ENCODE assay signal across 8 cellular contexts in the genomic region with DNA sequence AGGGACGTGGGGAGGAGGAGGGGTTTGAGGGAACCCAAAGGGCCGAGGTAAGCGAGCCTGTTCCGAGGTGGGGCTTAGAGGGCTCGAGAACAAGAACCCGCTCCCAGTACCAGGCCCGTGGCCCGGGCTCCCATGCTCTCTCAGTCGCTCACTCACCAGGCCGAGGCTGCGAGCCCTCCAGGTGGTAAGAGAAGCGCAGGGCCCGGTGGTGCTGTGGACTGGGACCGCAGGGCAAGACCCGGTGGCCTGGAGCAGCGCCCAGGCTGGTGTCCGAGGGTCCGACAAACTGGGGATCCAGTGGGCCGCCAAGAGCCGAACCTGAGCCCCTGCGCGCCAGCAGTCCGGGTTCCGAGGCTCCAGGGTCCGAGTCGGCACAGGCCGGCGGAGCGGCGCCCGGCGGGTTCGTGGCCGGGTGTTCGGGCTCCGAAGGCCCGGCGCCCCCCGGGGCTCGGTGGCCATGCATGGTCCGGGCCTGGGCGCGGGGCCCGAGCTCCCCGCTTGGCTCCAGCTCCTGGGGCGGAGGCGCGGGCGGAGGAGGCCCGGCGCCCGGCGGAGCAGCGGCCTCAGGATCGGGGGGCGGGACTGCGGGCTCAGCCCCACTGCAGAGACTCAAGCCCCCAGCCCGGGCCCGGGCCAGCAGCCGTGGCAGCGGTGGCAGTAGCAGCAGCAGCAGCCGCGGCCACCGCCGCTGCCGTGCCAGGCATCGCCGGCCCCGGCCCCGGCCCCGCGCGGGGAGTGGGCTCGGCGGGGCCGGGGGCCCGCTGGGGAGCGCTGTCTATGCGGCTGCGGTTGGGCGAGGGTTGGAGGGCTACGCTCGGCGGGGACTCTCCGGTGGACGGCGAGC. TPM values are rescaled to one million over a fixed set of nuclear protein-coding genes. Genes with fewer than 3 reads are reported as not detected.
DNase-seq lines count a peak whose midpoint lies in the region; ATAC-seq and TF ChIP-seq lines count a peak whose summit lies in the region.

No MANE protein-coding gene starts in this region.

- no peaks in the 10 kb centered on the region for H3K36me3 ChIP-seq in heart right ventricle

- no peaks in the 10 kb centered on the region for H3K36me3 Mint-ChIP-seq in activated CD4-positive, alpha-beta T cell treated with anti-CD3 and anti-CD28 coated beads for 36 hours (ENCODE audit: low read depth)
- H3K36me3 Mint-ChIP-seq in activated T-helper 1 cell treated with anti-CD3 and anti-CD28 coated beads, Interleukin-12 subunit alpha, Interleukin-12 subunit beta, Interleukin-2, Interleukin-4 antibody, amounts not matched to agents 30 ng/mL and 10 ng/mL and 1 ng/mL, durations not matched to agents 14 hours and 24 hours and 36 hours (ENCODE audit: low read depth), result no peaks in the 10 kb centered on the region

- POLR2A ChIA-PET in activated CD4-positive, alpha-beta T cell treated with anti-CD3 and anti-CD28 coated beads for 36 hours (lab: Charles Lee), result no interaction called here

- H3K4me1 Mint-ChIP-seq in activated CD4-positive, alpha-beta T cell treated with anti-CD3 and anti-CD28 coated beads for 36 hours, result peaks cover 7% of the 10 kb centered on the region
- H3K4me1 Mint-ChIP-seq in activated T-helper 1 cell treated with anti-CD3 and anti-CD28 coated beads, Interleukin-12 subunit alpha, Interleukin-12 subunit beta, Interleukin-2, Interleukin-4 antibody, amounts not matched to agents 30 ng/mL and 10 ng/mL and 1 ng/mL, durations not matched to agents 14 hours and 24 hours and 36 hours (ENCODE audit: low read depth), result no peaks in the 10 kb centered on the region

- peak overlapping the region in 9 of 10 donors; percentile 52 to 78 (median 71) for H3K27ac ChIP-seq in heart right ventricle

- peaks cover 0 to 50% (median 0%) of the 10 kb centered on the region in 7 donors for H3K27me3 ChIP-seq in heart right ventricle

- CTCF ChIA-PET in activated CD4-positive, alpha-beta T cell treated with anti-CD3 and anti-CD28 coated beads for 36 hours (lab: Charles Lee), result no interaction called here

- no peak for DNase-seq in activated CD4-positive, alpha-beta T cell treated with anti-CD3 and anti-CD28 coated beads for 36 hours
- no peak for DNase-seq in activated CD4-positive, alpha-beta T cell treated with anti-CD3 and anti-CD28 coated beads for 48 hours
- DNase-seq in activated T-helper 1 cell treated with anti-CD3 and anti-CD28 coated beads, Interleukin-12 subunit alpha, Interleukin-12 subunit beta, Interleukin-2, Interleukin-4 antibody, amounts not matched to agents 30 ng/mL and 10 ng/mL and 1 ng/mL, durations not matched to agents 14 hours and 24 hours and 36 hours (ENCODE audit: low spot score), result no peak
- peak in 1 of 2 donors; percentile 29 for DNase-seq in heart right ventricle
- peak; percentile 62 for DNase-seq in retina
- DNase-seq in AML-193 (lab: John Stamatoyannopoulos, UW), result no peak
- DNase-seq in cerebellar nuclear complex (lab: John Stamatoyannopoulos, UW), result no peak
- DNase-seq in NCI-H1105 (lab: John Stamatoyannopoulos, UW), result no peak

- H3K9me3 ChIP-seq in heart right ventricle, result no peaks in the 10 kb centered on the region

- H3K27me3 Mint-ChIP-seq in activated CD4-positive, alpha-beta T cell treated with anti-CD3 and anti-CD28 coated beads for 36 hours, result peaks cover 24% of the 10 kb centered on the region
- H3K27me3 Mint-ChIP-seq in activated T-helper 1 cell treated with anti-CD3 and anti-CD28 coated beads, Interleukin-12 subunit alpha, Interleukin-12 subunit beta, Interleukin-2, Interleukin-4 antibody, amounts not matched to agents 30 ng/mL and 10 ng/mL and 1 ng/mL, durations not matched to agents 14 hours and 24 hours and 36 hours (ENCODE audit: insufficient read depth), result peaks cover 22% of the 10 kb centered on the region

- H3K4me3 ChIP-seq in heart right ventricle, result peak overlapping the region; percentile 41 to 76 (median 66)

- intact Hi-C loops in activated CD4-positive, alpha-beta T cell treated with anti-CD3 and anti-CD28 coated beads for 36 hours (cut with DNase I, micrococcal nuclease), result no loop called here
- intact Hi-C loops in activated T-helper 1 cell treated with anti-CD3 and anti-CD28 coated beads, Interleukin-12 subunit alpha, Interleukin-12 subunit beta, Interleukin-2, Interleukin-4 antibody, amounts not matched to agents 30 ng/mL and 10 ng/mL and 1 ng/mL, durations not matched to agents 14 hours and 24 hours and 36 hours (cut with micrococcal nuclease), result no loop called here
- intact Hi-C loops in heart right ventricle (cut with DNase I), result loop anchor here in 1 of 10 donors (10.0 kb wide), 1 partner anchor 50 kb away; a partner anchor contains a TSS

- no peak for TF ChIP-seq CTCF in heart right ventricle (IDR thresholded peaks at IDR 0.05)

- WGBS in heart right ventricle, 2 donors, result 0 to 1% methylated on average over 42 to 69 of the region's 87 CpGs

- ATAC-seq in activated CD4-positive, alpha-beta T cell treated with anti-CD3 and anti-CD28 coated beads for 36 hours, result peak; percentile 19
- ATAC-seq in heart right ventricle, result peak; percentile 28 to 59 (median 42)

- H3K27ac Mint-ChIP-seq in activated CD4-positive, alpha-beta T cell treated with anti-CD3 and anti-CD28 coated beads for 36 hours, result no peak overlapping the region
- no peak overlapping the region for H3K27ac Mint-ChIP-seq in activated T-helper 1 cell treated with anti-CD3 and anti-CD28 coated beads, Interleukin-12 subunit alpha, Interleukin-12 subunit beta, Interleukin-2, Interleukin-4 antibody, amounts not matched to agents 30 ng/mL and 10 ng/mL and 1 ng/mL, durations not matched to agents 14 hours and 24 hours and 36 hours

- H3K9me3 Mint-ChIP-seq in activated CD4-positive, alpha-beta T cell treated with anti-CD3 and anti-CD28 coated beads for 36 hours (ENCODE audit: low read depth), result no peaks in the 10 kb centered on the region
- no peaks in the 10 kb centered on the region for H3K9me3 Mint-ChIP-seq in activated T-helper 1 cell treated with anti-CD3 and anti-CD28 coated beads, Interleukin-12 subunit alpha, Interleukin-12 subunit beta, Interleukin-2, Interleukin-4 antibody, amounts not matched to agents 30 ng/mL and 10 ng/mL and 1 ng/mL, durations not matched to agents 14 hours and 24 hours and 36 hours

- peak overlapping the region; percentile 53 for H3K4me3 Mint-ChIP-seq in activated CD4-positive, alpha-beta T cell treated with anti-CD3 and anti-CD28 coated beads for 36 hours
- H3K4me3 Mint-ChIP-seq in activated T-helper 1 cell treated with anti-CD3 and anti-CD28 coated beads, Interleukin-12 subunit alpha, Interleukin-12 subunit beta, Interleukin-2, Interleukin-4 antibody, amounts not matched to agents 30 ng/mL and 10 ng/mL and 1 ng/mL, durations not matched to agents 14 hours and 24 hours and 36 hours, result peak overlapping the region; percentile 61

- peaks cover 0 to 15% (median 0%) of the 10 kb centered on the region in 9 donors for H3K4me1 ChIP-seq in heart right ventricle

RNA-seq across cellular contexts. Expression of a gene that starts 0.8 kb away (rescaled TPM):
- under 1 TPM; 0.18 to 0.28 TPM for total RNA-seq in activated CD4-positive, alpha-beta T cell treated with anti-CD3 and anti-CD28 coated beads for 36 hours
- total RNA-seq in activated T-helper 1 cell treated with anti-CD3 and anti-CD28 coated beads, Interleukin-12 subunit alpha, Interleukin-12 subunit beta, Interleukin-2, Interleukin-4 antibody, amounts not matched to agents 30 ng/mL and 10 ng/mL and 1 ng/mL, durations not matched to agents 14 hours and 24 hours and 36 hours, result 0.15 and 0.21 TPM in 2 replicates
- total RNA-seq in heart right ventricle, result 1 to 10 TPM; 4.4 to 6.6 (median 5.3) TPM
- 1 to 10 TPM; 2.8 to 4.3 TPM for polyA plus RNA-seq in heart right ventricle

RNA-seq across cellular contexts. Expression of a gene that starts 34.8 kb away (rescaled TPM):
- 10 to 100 TPM; 62.5 to 62.8 TPM for total RNA-seq in activated CD4-positive, alpha-beta T cell treated with anti-CD3 and anti-CD28 coated beads for 36 hours
- 75.5 and 76.1 TPM in 2 replicates for total RNA-seq in activated T-helper 1 cell treated with anti-CD3 and anti-CD28 coated beads, Interleukin-12 subunit alpha, Interleukin-12 subunit beta, Interleukin-2, Interleukin-4 antibody, amounts not matched to agents 30 ng/mL and 10 ng/mL and 1 ng/mL, durations not matched to agents 14 hours and 24 hours and 36 hours
- total RNA-seq in heart right ventricle, result 10 to 100 TPM; 22.8 to 47.2 (median 33.2) TPM
- 10 to 100 TPM in 1 of 2 donors, 1 to 10 TPM in 1; 3.9 to 10.7 TPM for polyA plus RNA-seq in heart right ventricle

RNA-seq across cellular contexts. Expression of a gene that starts 55.0 kb away (rescaled TPM):
- total RNA-seq in activated CD4-positive, alpha-beta T cell treated with anti-CD3 and anti-CD28 coated beads for 36 hours, result 10 to 100 TPM; 31.0 to 34.1 TPM
- total RNA-seq in activated T-helper 1 cell treated with anti-CD3 and anti-CD28 coated beads, Interleukin-12 subunit alpha, Interleukin-12 subunit beta, Interleukin-2, Interleukin-4 antibody, amounts not matched to agents 30 ng/mL and 10 ng/mL and 1 ng/mL, durations not matched to agents 14 hours and 24 hours and 36 hours, result 43.6 and 44.1 TPM in 2 replicates
- total RNA-seq in heart right ventricle, result 10 to 100 TPM; 34.3 to 48.6 (median 40.0) TPM
- 10 to 100 TPM; 40.3 to 45.5 TPM for polyA plus RNA-seq in heart right ventricle
